In the genomic region with DNA sequence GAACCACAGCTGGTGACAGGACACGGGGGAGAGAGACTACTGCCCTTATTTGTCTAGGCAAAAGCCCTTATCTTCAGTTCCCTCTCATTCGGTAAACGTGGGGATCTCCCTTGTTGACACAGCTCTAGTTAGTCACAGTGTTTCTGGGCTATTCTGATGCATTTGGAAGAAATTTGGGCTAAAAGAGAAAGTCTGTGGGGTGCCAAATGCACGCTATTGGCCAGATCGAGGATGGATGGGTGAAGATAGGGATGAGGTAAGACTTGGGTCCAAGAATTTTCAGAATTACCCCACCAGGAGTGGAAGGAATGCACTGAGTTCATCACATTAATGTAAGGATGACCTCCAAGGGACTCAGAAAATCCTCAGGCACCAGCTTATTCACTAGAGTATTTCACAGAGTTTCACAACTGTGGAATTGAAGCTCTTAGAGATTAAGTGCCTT, we compare ENCODE assay signal across 1 cellular context.
A peak's percentile ranks its signal among the peaks of the same experiment; 100 is the strongest.
TF ChIP-seq lines count a peak whose summit lies in the region.

No MANE protein-coding gene starts in this region.

TF ChIP-seq in HepG2, 621 proteins besides CTCF, POLR2A, EP300 and RAD21 (continued from another document and continues in another):
- no peak for TF ChIP-seq ELK4 (CRISPR knock-in tag; IDR thresholded peaks at IDR 0.05; ENCODE audit: borderline replicate concordance)
- TF ChIP-seq FOXA1 (IDR thresholded peaks at IDR 0.05) = no peak
- peak; percentile 79 for TF ChIP-seq FOXA1 (CRISPR knock-in tag; IDR thresholded peaks at IDR 0.05)
- TF ChIP-seq KIAA2018 (CRISPR knock-in tag; IDR thresholded peaks at IDR 0.05; ENCODE audit: borderline replicate concordance) = no peak
- 0 out of 2 replicates have a peak, but pooled peaks have one; percentile 10 for TF ChIP-seq SAP130 (CRISPR knock-in tag; IDR thresholded peaks at IDR 0.05; ENCODE audit: low read depth)
- no peak for TF ChIP-seq JARID2 (CRISPR knock-in tag; IDR thresholded peaks at IDR 0.05; ENCODE audit: insufficient replicate concordance)
- TF ChIP-seq, protein P1, sequence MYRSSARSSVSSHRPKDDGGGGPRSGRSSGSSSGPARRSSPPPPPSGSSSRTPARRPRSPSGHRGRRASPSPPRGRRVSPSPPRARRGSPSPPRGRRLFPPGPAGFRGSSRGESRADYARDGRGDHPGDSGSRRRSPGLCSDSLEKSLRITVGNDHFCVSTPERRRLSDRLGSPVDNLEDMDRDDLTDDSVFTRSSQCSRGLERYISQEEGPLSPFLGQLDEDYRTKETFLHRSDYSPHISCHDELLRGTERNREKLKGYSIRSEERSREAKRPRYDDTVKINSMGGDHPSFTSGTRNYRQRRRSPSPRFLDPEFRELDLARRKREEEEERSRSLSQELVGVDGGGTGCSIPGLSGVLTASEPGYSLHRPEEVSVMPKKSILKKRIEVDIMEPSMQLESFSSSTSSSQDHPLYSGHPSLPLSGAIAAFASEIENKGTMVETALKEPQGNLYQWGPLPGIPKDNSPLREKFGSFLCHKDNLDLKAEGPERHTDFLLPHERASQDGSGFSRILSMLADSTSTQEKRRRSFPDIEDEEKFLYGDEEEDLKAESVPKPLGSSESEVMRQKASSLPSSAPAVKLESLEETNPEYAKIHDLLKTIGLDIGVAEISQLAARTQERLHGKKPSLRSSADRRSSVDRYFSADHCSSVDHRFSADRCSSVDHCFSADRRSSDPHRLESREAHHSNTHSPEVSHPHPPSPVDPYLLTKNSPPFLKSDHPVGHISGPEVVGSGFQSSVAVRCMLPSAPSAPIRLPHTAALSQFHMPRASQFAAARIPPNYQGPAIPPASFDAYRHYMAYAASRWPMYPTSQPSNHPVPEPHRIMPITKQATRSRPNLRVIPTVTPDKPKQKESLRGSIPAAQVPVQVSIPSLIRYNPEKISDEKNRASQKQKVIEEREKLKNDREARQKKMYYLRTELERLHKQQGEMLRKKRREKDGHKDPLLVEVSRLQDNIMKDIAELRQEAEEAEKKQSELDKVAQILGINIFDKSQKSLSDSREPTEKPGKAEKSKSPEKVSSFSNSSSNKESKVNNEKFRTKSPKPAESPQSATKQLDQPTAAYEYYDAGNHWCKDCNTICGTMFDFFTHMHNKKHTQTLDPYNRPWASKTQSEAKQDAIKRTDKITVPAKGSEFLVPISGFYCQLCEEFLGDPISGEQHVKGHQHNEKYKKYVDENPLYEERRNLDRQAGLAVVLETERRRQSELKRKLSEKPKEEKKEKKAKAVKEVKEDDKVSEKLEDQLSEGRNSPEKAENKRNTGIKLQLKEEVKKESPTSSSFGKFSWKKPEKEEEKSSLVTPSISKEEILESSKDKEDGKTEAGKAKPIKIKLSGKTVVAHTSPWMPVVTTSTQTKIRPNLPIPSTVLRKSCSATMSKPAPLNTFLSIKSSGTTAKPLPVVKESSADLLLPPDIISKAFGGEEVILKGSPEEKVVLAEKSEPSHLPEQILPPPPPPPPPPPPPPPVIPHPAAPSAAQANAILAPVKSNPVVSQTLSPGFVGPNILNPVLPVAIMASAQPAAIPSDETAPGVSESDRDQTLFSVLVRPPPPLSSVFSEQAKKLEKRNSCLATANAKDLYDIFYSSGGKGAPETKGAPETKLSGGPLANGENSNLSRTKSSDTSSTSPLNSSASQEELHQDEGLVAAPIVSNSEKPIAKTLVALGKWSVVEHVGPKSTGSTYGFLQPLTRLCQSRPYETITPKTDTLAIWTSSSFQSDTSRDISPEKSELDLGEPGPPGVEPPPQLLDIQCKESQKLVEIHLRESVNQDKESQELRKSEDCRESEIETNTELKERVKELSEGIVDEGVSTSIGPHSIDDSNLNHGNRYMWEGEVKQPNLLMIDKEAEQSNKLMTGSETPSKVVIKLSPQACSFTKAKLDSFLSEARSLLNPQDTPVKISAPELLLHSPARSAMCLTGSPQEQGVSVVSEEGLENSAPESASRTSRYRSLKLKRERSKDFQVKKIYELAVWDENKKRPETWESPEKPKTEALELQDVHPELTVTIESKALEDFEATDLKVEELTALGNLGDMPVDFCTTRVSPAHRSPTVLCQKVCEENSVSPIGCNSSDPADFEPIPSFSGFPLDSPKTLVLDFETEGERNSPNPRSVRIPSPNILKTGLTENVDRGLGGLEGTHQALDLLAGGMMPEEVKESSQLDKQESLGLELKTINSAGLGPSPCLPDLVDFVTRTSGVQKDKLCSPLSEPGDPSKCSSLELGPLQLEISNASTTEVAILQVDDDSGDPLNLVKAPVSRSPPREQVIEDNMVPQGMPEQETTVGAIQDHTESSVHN (CRISPR knock-in tag; IDR thresholded peaks at IDR 0.05) = no peak
- no peak for TF ChIP-seq NR0B2 (CRISPR knock-in tag; IDR thresholded peaks at IDR 0.05)
- no peak for TF ChIP-seq ZNF850 (CRISPR knock-in tag; conservative IDR thresholded peaks at IDR 0.05)
- TF ChIP-seq MIER3 (CRISPR knock-in tag; IDR thresholded peaks at IDR 0.05; ENCODE audit: borderline replicate concordance) = no peak
- TF ChIP-seq, protein P2, sequence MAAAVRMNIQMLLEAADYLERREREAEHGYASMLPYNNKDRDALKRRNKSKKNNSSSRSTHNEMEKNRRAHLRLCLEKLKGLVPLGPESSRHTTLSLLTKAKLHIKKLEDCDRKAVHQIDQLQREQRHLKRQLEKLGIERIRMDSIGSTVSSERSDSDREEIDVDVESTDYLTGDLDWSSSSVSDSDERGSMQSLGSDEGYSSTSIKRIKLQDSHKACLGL (CRISPR knock-in tag; IDR thresholded peaks at IDR 0.05) = no peak
- no peak for TF ChIP-seq MAFK (conservative IDR thresholded peaks at IDR 0.05 in 1 of 2, IDR thresholded peaks at IDR 0.05 in 1 of 2; ENCODE audit: low read length in 2 of 2)
- TF ChIP-seq RFX5 (IDR thresholded peaks at IDR 0.05; ENCODE audit: low read depth, low read length) = no peak
- TF ChIP-seq ZNF337 (CRISPR knock-in tag; IDR thresholded peaks at IDR 0.05; ENCODE audit: borderline replicate concordance, low read depth) = no peak
- TF ChIP-seq FOXA3 (CRISPR knock-in tag; IDR thresholded peaks at IDR 0.05) = peak; percentile 79
- TF ChIP-seq, protein P3, sequence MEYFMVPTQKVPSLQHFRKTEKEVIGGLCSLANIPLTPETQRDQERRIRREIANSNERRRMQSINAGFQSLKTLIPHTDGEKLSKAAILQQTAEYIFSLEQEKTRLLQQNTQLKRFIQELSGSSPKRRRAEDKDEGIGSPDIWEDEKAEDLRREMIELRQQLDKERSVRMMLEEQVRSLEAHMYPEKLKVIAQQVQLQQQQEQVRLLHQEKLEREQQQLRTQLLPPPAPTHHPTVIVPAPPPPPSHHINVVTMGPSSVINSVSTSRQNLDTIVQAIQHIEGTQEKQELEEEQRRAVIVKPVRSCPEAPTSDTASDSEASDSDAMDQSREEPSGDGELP (IDR thresholded peaks at IDR 0.05; ENCODE audit: borderline replicate concordance, low read depth) = no peak
- 0 out of 2 replicates have a peak, but pooled peaks have one; percentile 13 for TF ChIP-seq MED1 (CRISPR knock-in tag; IDR thresholded peaks at IDR 0.05)
- TF ChIP-seq HIVEP1 (CRISPR knock-in tag; IDR thresholded peaks at IDR 0.05) = no peak
- TF ChIP-seq, protein P4, sequence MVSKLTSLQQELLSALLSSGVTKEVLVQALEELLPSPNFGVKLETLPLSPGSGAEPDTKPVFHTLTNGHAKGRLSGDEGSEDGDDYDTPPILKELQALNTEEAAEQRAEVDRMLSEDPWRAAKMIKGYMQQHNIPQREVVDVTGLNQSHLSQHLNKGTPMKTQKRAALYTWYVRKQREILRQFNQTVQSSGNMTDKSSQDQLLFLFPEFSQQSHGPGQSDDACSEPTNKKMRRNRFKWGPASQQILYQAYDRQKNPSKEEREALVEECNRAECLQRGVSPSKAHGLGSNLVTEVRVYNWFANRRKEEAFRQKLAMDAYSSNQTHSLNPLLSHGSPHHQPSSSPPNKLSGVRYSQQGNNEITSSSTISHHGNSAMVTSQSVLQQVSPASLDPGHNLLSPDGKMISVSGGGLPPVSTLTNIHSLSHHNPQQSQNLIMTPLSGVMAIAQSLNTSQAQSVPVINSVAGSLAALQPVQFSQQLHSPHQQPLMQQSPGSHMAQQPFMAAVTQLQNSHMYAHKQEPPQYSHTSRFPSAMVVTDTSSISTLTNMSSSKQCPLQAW (CRISPR knock-in tag; IDR thresholded peaks at IDR 0.05) = peak; percentile 35; the same call in 1 of the 2 replicates
- no peak for TF ChIP-seq ZFP1 (CRISPR knock-in tag; IDR thresholded peaks at IDR 0.05)
- TF ChIP-seq ZNF609 (CRISPR knock-in tag; IDR thresholded peaks at IDR 0.05; ENCODE audit: borderline replicate concordance) = no peak
- no peak for TF ChIP-seq RXRA (CRISPR knock-in tag; IDR thresholded peaks at IDR 0.05)
- TF ChIP-seq ZNF775 (CRISPR knock-in tag; IDR thresholded peaks at IDR 0.05; ENCODE audit: borderline replicate concordance) = no peak
